ENCODE assay signal across 8 cellular contexts in the genomic region with DNA sequence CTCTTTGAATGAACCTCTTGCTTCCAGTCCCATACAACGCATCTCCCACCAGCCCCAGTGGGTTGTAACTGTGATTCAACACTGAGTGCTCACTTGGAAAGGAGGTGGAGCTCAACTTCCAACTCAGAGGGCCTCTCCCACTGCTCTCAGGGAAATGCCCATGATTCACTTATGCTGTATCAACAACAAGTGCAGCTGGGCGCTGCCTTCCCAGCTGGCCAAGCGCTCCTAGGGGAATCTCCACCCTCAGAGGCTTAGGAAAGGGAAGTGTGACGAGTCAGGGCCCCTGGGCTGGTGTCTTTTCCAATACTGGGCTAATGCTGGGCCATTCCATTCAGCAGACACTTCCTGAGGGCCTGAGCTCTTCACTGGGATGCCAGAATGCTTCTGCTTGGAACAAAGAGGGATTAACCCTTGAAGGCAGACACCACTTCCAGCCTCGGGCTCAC. TPM values are rescaled to one million over a fixed set of nuclear protein-coding genes. Genes with fewer than 3 reads are reported as not detected.
DNase-seq lines count a peak whose midpoint lies in the region; ATAC-seq and TF ChIP-seq lines count a peak whose summit lies in the region.

No MANE protein-coding gene starts in this region.

- H3K4me3 Mint-ChIP-seq in activated T-helper 2 cell treated with anti-CD3 and anti-CD28 coated beads, Interferon-gamma antibody, Interleukin-2, Interleukin-4, amounts not matched to agents 10 μg/mL and 5 μg/mL and 100 μg/mL, durations not matched to agents 14 hours and 24 hours and 36 hours (ENCODE audit: low read depth) = no peak overlapping the region
- no peak overlapping the region for H3K4me3 Mint-ChIP-seq in T-helper 17 cell

- H3K9me3 Mint-ChIP-seq in activated T-helper 2 cell treated with anti-CD3 and anti-CD28 coated beads, Interferon-gamma antibody, Interleukin-2, Interleukin-4, amounts not matched to agents 10 μg/mL and 5 μg/mL and 100 μg/mL, durations not matched to agents 14 hours and 24 hours and 36 hours = no peaks in the 10 kb centered on the region

- no peaks in the 10 kb centered on the region for H3K36me3 ChIP-seq in aorta (ENCODE audit: control insufficient read depth in 1 of 2, insufficient read depth in 2 of 2, low read length in 1 of 2)
- no peaks in the 10 kb centered on the region for H3K36me3 ChIP-seq in sigmoid colon

- intact Hi-C loops in activated T-helper 2 cell treated with anti-CD3 and anti-CD28 coated beads, Interferon-gamma antibody, Interleukin-2, Interleukin-4, amounts not matched to agents 10 μg/mL and 5 μg/mL and 100 μg/mL, durations not matched to agents 14 hours and 24 hours and 36 hours (cut with micrococcal nuclease) = loop anchor here (2.0 kb wide), 1 partner anchor 14 kb away; no protein-coding TSS in a partner anchor
- intact Hi-C loops in aorta (cut with DNase I) (no loop called here), sigmoid colon (cut with DNase I) (no loop called here)

- H3K27me3 ChIP-seq in aorta (ENCODE audit: control insufficient read depth in 1 of 2, insufficient read depth in 2 of 2, low read length in 1 of 2) (no peaks in the 10 kb centered on the region), sigmoid colon (no peaks in the 10 kb centered on the region)

- no peak overlapping the region for H3K4me3 ChIP-seq in aorta (ENCODE audit: low read length in 2 of 2)
- H3K4me3 ChIP-seq in sigmoid colon = no peak overlapping the region

- no peaks in the 10 kb centered on the region for H3K36me3 Mint-ChIP-seq in activated T-helper 2 cell treated with anti-CD3 and anti-CD28 coated beads, Interferon-gamma antibody, Interleukin-2, Interleukin-4, amounts not matched to agents 10 μg/mL and 5 μg/mL and 100 μg/mL, durations not matched to agents 14 hours and 24 hours and 36 hours (ENCODE audit: low read depth)
- H3K36me3 Mint-ChIP-seq in T-helper 17 cell (ENCODE audit: low read depth) = no peaks in the 10 kb centered on the region

- TF ChIP-seq EP300 in sigmoid colon (IDR thresholded peaks at IDR 0.05) = no peak

- H3K27ac Mint-ChIP-seq in activated T-helper 2 cell treated with anti-CD3 and anti-CD28 coated beads, Interferon-gamma antibody, Interleukin-2, Interleukin-4, amounts not matched to agents 10 μg/mL and 5 μg/mL and 100 μg/mL, durations not matched to agents 14 hours and 24 hours and 36 hours = peak overlapping the region; percentile 30
- H3K27ac Mint-ChIP-seq in T-helper 17 cell = no peak overlapping the region

- H3K4me1 ChIP-seq in aorta (ENCODE audit: control insufficient read depth in 1 of 2, insufficient read depth in 2 of 2, low read length in 2 of 2) (no peaks in the 10 kb centered on the region), sigmoid colon (peaks cover 0 to 12% (median 8%) of the 10 kb centered on the region in 4 donors)

- H3K27ac ChIP-seq in aorta (ENCODE audit: low read depth in 1 of 2, low read length in 2 of 2) (no peak overlapping the region), sigmoid colon (no peak overlapping the region)

- ATAC-seq in aorta (ENCODE audit: low FRiP score) (no peak), T-helper 17 cell (no peak)

- H3K27me3 Mint-ChIP-seq in activated T-helper 2 cell treated with anti-CD3 and anti-CD28 coated beads, Interferon-gamma antibody, Interleukin-2, Interleukin-4, amounts not matched to agents 10 μg/mL and 5 μg/mL and 100 μg/mL, durations not matched to agents 14 hours and 24 hours and 36 hours (ENCODE audit: low read depth) = no peaks in the 10 kb centered on the region
- H3K27me3 Mint-ChIP-seq in T-helper 17 cell = no peaks in the 10 kb centered on the region

- H3K4me1 Mint-ChIP-seq in activated T-helper 2 cell treated with anti-CD3 and anti-CD28 coated beads, Interferon-gamma antibody, Interleukin-2, Interleukin-4, amounts not matched to agents 10 μg/mL and 5 μg/mL and 100 μg/mL, durations not matched to agents 14 hours and 24 hours and 36 hours (ENCODE audit: low read depth) = peaks cover 55% of the 10 kb centered on the region
- peaks cover 4% of the 10 kb centered on the region for H3K4me1 Mint-ChIP-seq in T-helper 17 cell

- DNase-seq in stimulated activated naive CD4-positive, alpha-beta T cell treated with Interleukin-2 at 50 U/mL for 16 hours (lab: John Stamatoyannopoulos, UW) = peak; percentile 59
- DNase-seq in stimulated activated naive CD4-positive, alpha-beta T cell (lab: John Stamatoyannopoulos, UW) = no peak
- DNase-seq in activated T-helper 2 cell treated with anti-CD3 and anti-CD28 coated beads, Interferon-gamma antibody, Interleukin-2, Interleukin-4, amounts not matched to agents 10 μg/mL and 5 μg/mL and 100 μg/mL, durations not matched to agents 14 hours and 24 hours and 36 hours (ENCODE audit: low spot score) = no peak
- peak; percentile 52 for DNase-seq in left kidney (ENCODE audit: low read depth, low spot score)
- peak; percentile 68 to 81 for DNase-seq in aorta
- DNase-seq in sigmoid colon = no peak
- no peak for DNase-seq in mucosa of gallbladder (ENCODE audit: low spot score)
- DNase-seq in T-helper 17 cell = no peak

- WGBS in aorta, 2 donors = 70 to 75% methylated on average over 5 of the region's 5 CpGs
- WGBS in sigmoid colon, 2 donors = 34 to 61% methylated on average over 5 of the region's 5 CpGs

- no peak for TF ChIP-seq CTCF in sigmoid colon (IDR thresholded peaks at IDR 0.05)

- no peaks in the 10 kb centered on the region for H3K9me3 ChIP-seq in aorta (ENCODE audit: control insufficient read depth, low read length)
- no peaks in the 10 kb centered on the region for H3K9me3 ChIP-seq in sigmoid colon
- H3K9me3 ChIP-seq in T-helper 17 cell (ENCODE audit: control insufficient read depth, low read length, poor library complexity, severe bottlenecking) = no peaks in the 10 kb centered on the region

- TF ChIP-seq POLR2A in sigmoid colon (IDR thresholded peaks at IDR 0.05) = no peak

RNA-seq across cellular contexts. Expression of gene OCSTAMP, which starts 8.1 kb away (rescaled TPM):
- total RNA-seq in activated T-helper 2 cell treated with anti-CD3 and anti-CD28 coated beads, Interferon-gamma antibody, Interleukin-2, Interleukin-4, amounts not matched to agents 10 μg/mL and 5 μg/mL and 100 μg/mL, durations not matched to agents 14 hours and 24 hours and 36 hours = not detected in 2 replicates
- total RNA-seq in aorta = not detected
- polyA plus RNA-seq in aorta = not detected
- total RNA-seq in sigmoid colon = not detected
- not detected for polyA plus RNA-seq in sigmoid colon
- not detected for total RNA-seq in mucosa of gallbladder
- not detected for total RNA-seq in T-helper 17 cell

RNA-seq across cellular contexts. Expression of gene ZNF334, which starts 45.2 kb away (rescaled TPM):
- total RNA-seq in activated T-helper 2 cell treated with anti-CD3 and anti-CD28 coated beads, Interferon-gamma antibody, Interleukin-2, Interleukin-4, amounts not matched to agents 10 μg/mL and 5 μg/mL and 100 μg/mL, durations not matched to agents 14 hours and 24 hours and 36 hours = 1.2 and 1.4 TPM in 2 replicates
- total RNA-seq in aorta = 1 to 10 TPM; 1.6 to 3.9 TPM
- under 1 TPM; 0.38 to 0.92 TPM for polyA plus RNA-seq in aorta
- total RNA-seq in sigmoid colon = 1 to 10 TPM; 2.6 to 6.6 (median 4.4) TPM
- polyA plus RNA-seq in sigmoid colon = 1 to 10 TPM in 1 of 3 donors, under 1 TPM in 2; 0.46 to 2.4 (median 0.60) TPM
- total RNA-seq in mucosa of gallbladder = 7.7 TPM
- total RNA-seq in T-helper 17 cell = under 1 TPM; 0.21 to 0.27 TPM

Comparison
In these comparisons a context has a peak if more than half of its experiments do, and no peak if none do; other contexts are left out.
1. DNase-seq: peak in stimulated activated naive CD4-positive, alpha-beta T cell treated with Interleukin-2 at 50 U/mL for 16 hours (single experiment), left kidney (single experiment) and aorta (2 of 2); none in stimulated activated naive CD4-positive, alpha-beta T cell (0 of 6), activated T-helper 2 cell treated with anti-CD3 and anti-CD28 coated beads, Interferon-gamma antibody, Interleukin-2, Interleukin-4, amounts not matched to agents 10 μg/mL and 5 μg/mL and 100 μg/mL, durations not matched to agents 14 hours and 24 hours and 36 hours (single experiment), sigmoid colon (single experiment), mucosa of gallbladder (single experiment) and T-helper 17 cell (0 of 3).